In genomic region chr7:27209933-27210440, GRCh38 we compare ENCODE assay signal across 23 cellular contexts. TPM values are rescaled to one million over a fixed set of nuclear protein-coding genes. Genes with fewer than 3 reads are reported as not detected.
DNase-seq lines count a peak whose midpoint lies in the region; ATAC-seq, FAIRE-seq and TF ChIP-seq lines count a peak whose summit lies in the region.
"Had no signal": no experiment of that assay in that cellular context is flagged by ENCODE, and none has a peak within 500 bp of the region (broad histone marks: within the 10 kb centered on the region; RNA-seq: fewer than 3 reads in every experiment).

No MANE protein-coding gene starts in this region.

- no peaks in the 10 kb centered on the region for H3K9me3 ChIP-seq in K562 (replicated peaks; ENCODE audit: control insufficient read depth, insufficient read depth, low read depth, low read length)
- H3K9me3 ChIP-seq in kidney (ENCODE audit: control insufficient read depth in 1 of 2, low read length in 2 of 2): peaks cover 0 to 4% of the 10 kb centered on the region in 2 donors
- H3K9me3 ChIP-seq: mucosa of descending colon, thoracic aorta had no signal

- DNase-seq in stimulated activated naive CD8-positive, alpha-beta T cell treated with anti-CD3 and anti-CD28 coated beads, Interleukin-15, amount 100 ng/mL, for 72 hours: no peak
- no peak for DNase-seq in stimulated activated naive CD8-positive, alpha-beta T cell treated with anti-CD3 and anti-CD28 coated beads, Interleukin-15, Interleukin-2, amounts not matched to agents 100 U/mL and 50 U/mL, for 24 hours
- DNase-seq in K562 (ENCODE audit: extremely low read depth in 1 of 4, low spot score in 3 of 4) (no peak), LoVo (ENCODE audit: low spot score) (no peak), HPDE6-E6E7 (ENCODE audit: extremely low spot score) (no peak), kidney (no peak), putamen (ENCODE audit: low spot score) (no peak)
- DNase-seq in naive thymus-derived CD8-positive, alpha-beta T cell: no peak
- DNase-seq: DMS79, NCI-H2029 treated with DMSO at 0.1 percent for 48 hours, T1000 had no signal

- no peak overlapping the region for H2AFZ ChIP-seq in K562 (ENCODE audit: low read depth, low read length)

- no peak for ATAC-seq in stimulated activated naive CD8-positive, alpha-beta T cell treated with anti-CD3 and anti-CD28 coated beads, Interleukin-15, amount 100 ng/mL, for 72 hours
- ATAC-seq in stimulated activated naive CD8-positive, alpha-beta T cell treated with anti-CD3 and anti-CD28 coated beads, Interleukin-15, Interleukin-2, amounts not matched to agents 100 U/mL and 50 U/mL, for 24 hours: no peak
- peak; percentile 19; the same call in 1 of the 3 replicates for ATAC-seq in K562
- ATAC-seq in naive thymus-derived CD8-positive, alpha-beta T cell: no peak
- ATAC-seq: activated CD8-positive, alpha-beta T cell treated with anti-CD3 and anti-CD28 coated beads, Interleukin-2, amount 10 ng/mL, durations not matched to agents 7 days and 5 days had no signal

- intact Hi-C loops in K562 (cut with micrococcal nuclease) (loop anchor here (2.0 to 5.0 kb wide), 2 partner anchors 367 to 453 kb away; partner anchors contain the start of gene HIBADH), kidney (cut with DNase I) (loop anchor here (10.0 kb wide), 1 partner anchor 365 kb away; no protein-coding TSS in a partner anchor)

- no peak for TF ChIP-seq POLR2A in K562 (conservative IDR thresholded peaks at IDR 0.05)

- H3K4me1 Mint-ChIP-seq in stimulated activated naive CD8-positive, alpha-beta T cell treated with anti-CD3 and anti-CD28 coated beads, Interleukin-15, amount 100 ng/mL, for 72 hours: peaks cover 40% of the 10 kb centered on the region
- peaks cover 5 to 31% (median 15%) of the 10 kb centered on the region in 4 donors for H3K4me1 Mint-ChIP-seq in naive thymus-derived CD8-positive, alpha-beta T cell

- H3K4me2 ChIP-seq in K562 (ENCODE audit: insufficient read depth, low read length): no peak overlapping the region

- no peak for TF ChIP-seq EP300 in K562 (IDR thresholded peaks at IDR 0.05; ENCODE audit: low read length)

- H3K4me3 ChIP-seq in K562 (no peak overlapping the region), kidney (ENCODE audit: low read length in 2 of 2) (peak overlapping the region in 1 of 2 donors; percentile 32)
- H3K4me3 ChIP-seq: mucosa of descending colon had no signal

- peak overlapping the region; percentile 13 to 45 for H3K4me3 Mint-ChIP-seq in stimulated activated naive CD8-positive, alpha-beta T cell treated with anti-CD3 and anti-CD28 coated beads, Interleukin-15, amount 100 ng/mL, for 72 hours
- peak overlapping the region in 8 of 10 donors; percentile 42 to 74 (median 60) for H3K4me3 Mint-ChIP-seq in naive thymus-derived CD8-positive, alpha-beta T cell
- H3K4me3 Mint-ChIP-seq: activated CD8-positive, alpha-beta T cell treated with anti-CD3 and anti-CD28 coated beads, Interleukin-2, amount 10 ng/mL, durations not matched to agents 7 days and 5 days had no signal

- H4K20me1 ChIP-seq in K562 (replicated peaks; ENCODE audit: control insufficient read depth, insufficient read depth, low read length): peaks cover 9% of the 10 kb centered on the region; the same call in 1 of the 2 replicates

- FAIRE-seq in K562 (lab: Jason Lieb, UNC) (no peak), kidney (lab: Jason Lieb, UNC) (no peak)
- FAIRE-seq: colon, GM12891 had no signal

- 2% methylated on average over 11 of the region's 11 CpGs for WGBS in K562 (ENCODE audit: insufficient coverage, low coverage, missing lambda C conversion rate)

- no peak for TF ChIP-seq CTCF in K562 (IDR thresholded peaks at IDR 0.05 in 2 of 3, conservative IDR thresholded peaks at IDR 0.05 in 1 of 3; ENCODE audit: insufficient read depth in 2 of 3, low read depth in 1 of 3, low read length in 3 of 3)
- no peak for TF ChIP-seq CTCF in kidney (IDR thresholded peaks at IDR 0.05; ENCODE audit: borderline replicate concordance, extremely low read depth, insufficient read depth)

- H3K9me3 Mint-ChIP-seq in stimulated activated naive CD8-positive, alpha-beta T cell treated with anti-CD3 and anti-CD28 coated beads, Interleukin-15, amount 100 ng/mL, for 72 hours: no peaks in the 10 kb centered on the region
- H3K9me3 Mint-ChIP-seq in naive thymus-derived CD8-positive, alpha-beta T cell: peaks cover 0 to 8% (median 0%) of the 10 kb centered on the region in 9 donors
- H3K9me3 Mint-ChIP-seq: activated naive CD8-positive, alpha-beta T cell treated with anti-CD3 and anti-CD28 coated beads, Interleukin-2, amount 10 ng/mL, durations not matched to agents 7 days and 5 days; CD4-positive, CD25-positive, alpha-beta regulatory T cell had no signal

- H3K27ac Mint-ChIP-seq in stimulated activated naive CD8-positive, alpha-beta T cell treated with anti-CD3 and anti-CD28 coated beads, Interleukin-15, amount 100 ng/mL, for 72 hours: no peak overlapping the region
- no peak overlapping the region for H3K27ac Mint-ChIP-seq in naive thymus-derived CD8-positive, alpha-beta T cell
- H3K27ac Mint-ChIP-seq: activated CD8-positive, alpha-beta T cell treated with anti-CD3 and anti-CD28 coated beads, Interleukin-2, amount 10 ng/mL, durations not matched to agents 7 days and 5 days; activated naive CD8-positive, alpha-beta T cell treated with anti-CD3 and anti-CD28 coated beads, Interleukin-2, amount 10 ng/mL, durations not matched to agents 7 days and 5 days; CD4-positive, CD25-positive, alpha-beta regulatory T cell had no signal

- H3K79me2 ChIP-seq in K562 (ENCODE audit: control insufficient read depth, insufficient read depth, low read length): no peaks in the 10 kb centered on the region

- in situ Hi-C loops in K562 (cut with MboI): loop anchor here (10.0 kb wide), 2 partner anchors 365 to 565 kb away; no protein-coding TSS in a partner anchor

- H3K27ac ChIP-seq in K562 (ENCODE audit: extremely low read depth, low read depth, low read length): no peak overlapping the region
- H3K27ac ChIP-seq in kidney (ENCODE audit: low read depth in 2 of 2, low read length in 2 of 2): no peak overlapping the region
- H3K27ac ChIP-seq: brain microvascular endothelial cell, thoracic aorta had no signal

- H3K36me3 Mint-ChIP-seq in naive thymus-derived CD8-positive, alpha-beta T cell: no peaks in the 10 kb centered on the region
- H3K36me3 Mint-ChIP-seq: activated naive CD8-positive, alpha-beta T cell treated with anti-CD3 and anti-CD28 coated beads, Interleukin-2, amount 10 ng/mL, durations not matched to agents 7 days and 5 days had no signal

- CTCF ChIA-PET in K562 (lab: Yijun Ruan, JAX; ENCODE audit: low intra/inter-chr PET ratio): no interaction called here

- peaks cover 100% of the 10 kb centered on the region for H3K27me3 Mint-ChIP-seq in stimulated activated naive CD8-positive, alpha-beta T cell treated with anti-CD3 and anti-CD28 coated beads, Interleukin-15, amount 100 ng/mL, for 72 hours
- peaks cover 61 to 98% (median 85%) of the 10 kb centered on the region in 5 donors for H3K27me3 Mint-ChIP-seq in naive thymus-derived CD8-positive, alpha-beta T cell

- peaks cover 0 to 20% of the 10 kb centered on the region in 2 experiments; a peak in 2 of 5 replicates for H3K4me1 ChIP-seq in K562 (replicated peaks in 1 of 2; ENCODE audit: control insufficient read depth in 2 of 2, insufficient read depth in 2 of 2, low read length in 2 of 2)
- peaks cover under 1 to 6% of the 10 kb centered on the region in 2 donors for H3K4me1 ChIP-seq in kidney (ENCODE audit: control insufficient read depth in 1 of 2, insufficient read depth in 1 of 2, low read depth in 1 of 2, low read length in 2 of 2)

- no peak for TF ChIP-seq RAD21 in K562 (CRISPR knock-in tag; conservative IDR thresholded peaks at IDR 0.05 in 1 of 2, IDR thresholded peaks at IDR 0.05 in 1 of 2)

- H3K9ac ChIP-seq in K562 (ENCODE audit: insufficient read depth in 1 of 2, low read depth in 2 of 2, low read length in 2 of 2) (no peak overlapping the region), kidney (ENCODE audit: low read length in 2 of 2) (no peak overlapping the region)

- H3K27me3 ChIP-seq in K562 (ENCODE audit: control insufficient read depth in 2 of 2, insufficient read depth in 2 of 2, low read length in 2 of 2): peaks cover 45 to 71% of the 10 kb centered on the region in 2 experiments

- no TSS peak for BruUV-seq in K562 (replicated peaks; lab: Mats Ljungman, UMichigan)

- H3K9me1 ChIP-seq in K562 (ENCODE audit: control insufficient read depth, insufficient read depth, low read length): no peaks in the 10 kb centered on the region

- H3K36me3 ChIP-seq in K562 (ENCODE audit: control insufficient read depth, insufficient read depth, low read length) (no peaks in the 10 kb centered on the region), kidney (ENCODE audit: control insufficient read depth in 1 of 2, insufficient read depth in 2 of 2, low read length in 2 of 2) (no peaks in the 10 kb centered on the region)
- H3K36me3 ChIP-seq: brain microvascular endothelial cell, thoracic aorta had no signal

- POLR2A ChIA-PET in K562 (lab: Yijun Ruan, JAX): interaction anchor here (0.6 to 0.7 kb wide), 3 partner anchors 33 to 217 kb away, joined by 3 to 4 read pairs (median 3); no protein-coding TSS in a partner anchor
- POLR2A ChIA-PET in naive thymus-derived CD8-positive, alpha-beta T cell (lab: Charles Lee): no interaction called here

RNA-seq across cellular contexts. Expression of gene HOXA13, which starts 10.1 kb away (rescaled TPM):
- total RNA-seq in K562 (2011; cell fraction: chromatin; rRNA removed; ENCODE audit: low replicate concordance): not detected in 2 replicates
- not detected in 2 replicates for total RNA-seq in K562 (2011; cell fraction: nucleolus; rRNA removed)
- total RNA-seq in K562 (2011; cell fraction: nucleoplasm; rRNA removed): not detected in 2 replicates
- total RNA-seq in K562 (2014; rRNA removed): not detected in 2 replicates
- total RNA-seq in K562 (2014; rRNA removed; fragmentation: Illumina TruSeq; extraction: Trizol): not detected in 2 replicates
- not detected in 2 replicates for total RNA-seq in K562 (2015; rRNA removed; fragmentation: Illumina TruSeq; extraction: Trizol)
- total RNA-seq in K562 (2021): not detected in 2 replicates
- polyA plus RNA-seq in K562 (2011; rRNA removed): not detected in 2 replicates
- not detected in 2 replicates for polyA plus RNA-seq in K562 (2011; cell fraction: cytosol; rRNA removed)
- polyA plus RNA-seq in K562 (2011; cell fraction: nucleus; rRNA removed): not detected in 2 replicates
- polyA plus RNA-seq in K562 (2012): not detected in 2 replicates
- polyA plus RNA-seq in K562 (2014; fragmentation: Illumina TruSeq; extraction: Trizol): not detected in 2 replicates
- polyA plus RNA-seq in K562 (2014; fragmentation: Nextera tagmentation; extraction: Ambion mirVana): not detected
- not detected in 2 replicates for polyA plus RNA-seq in K562 (2014; rRNA removed)
- polyA minus RNA-seq in K562 (2011; rRNA and poly(A)+ RNA removed): not detected in 2 replicates
- polyA minus RNA-seq in K562 (2011; cell fraction: cytosol; rRNA and poly(A)+ RNA removed): not detected in 2 replicates
- not detected in 2 replicates for polyA minus RNA-seq in K562 (2011; cell fraction: nucleus; rRNA and poly(A)+ RNA removed)
- total RNA-seq in naive thymus-derived CD8-positive, alpha-beta T cell: not detected
- polyA plus RNA-seq in naive thymus-derived CD8-positive, alpha-beta T cell: not detected
- total RNA-seq in kidney: 0.44 TPM
- 0.17 TPM for polyA plus RNA-seq in kidney (ENCODE audit: insufficient read depth, low read depth, low replicate concordance)
- total RNA-seq: activated CD8-positive, alpha-beta T cell treated with anti-CD3 and anti-CD28 coated beads, Interleukin-2, amount 10 ng/mL, durations not matched to agents 7 days and 5 days; activated naive CD8-positive, alpha-beta T cell treated with anti-CD3 and anti-CD28 coated beads, Interleukin-2, amount 10 ng/mL, durations not matched to agents 7 days and 5 days; CD4-positive, CD25-positive, alpha-beta regulatory T cell; H1; omental fat pad had no signal
- polyA plus RNA-seq: CD4-positive, CD25-positive, alpha-beta regulatory T cell; H1 had no signal

RNA-seq across cellular contexts. Expression of gene HOXA11, which starts 25.0 kb away (rescaled TPM):
- total RNA-seq in K562 (2011; cell fraction: chromatin; rRNA removed; ENCODE audit: low replicate concordance): not detected in 2 replicates
- not detected in 2 replicates for total RNA-seq in K562 (2011; cell fraction: nucleolus; rRNA removed)
- not detected in 2 replicates for total RNA-seq in K562 (2011; cell fraction: nucleoplasm; rRNA removed)
- not detected in 2 replicates for total RNA-seq in K562 (2014; rRNA removed)
- total RNA-seq in K562 (2014; rRNA removed; fragmentation: Illumina TruSeq; extraction: Trizol): not detected in 2 replicates
- not detected in 2 replicates for total RNA-seq in K562 (2015; rRNA removed; fragmentation: Illumina TruSeq; extraction: Trizol)
- not detected in 2 replicates for total RNA-seq in K562 (2021)
- not detected in 2 replicates for polyA plus RNA-seq in K562 (2011; rRNA removed)
- not detected in 2 replicates for polyA plus RNA-seq in K562 (2011; cell fraction: cytosol; rRNA removed)
- polyA plus RNA-seq in K562 (2011; cell fraction: nucleus; rRNA removed): not detected in 2 replicates
- not detected in 2 replicates for polyA plus RNA-seq in K562 (2012)
- polyA plus RNA-seq in K562 (2014; fragmentation: Illumina TruSeq; extraction: Trizol): not detected in 2 replicates
- not detected for polyA plus RNA-seq in K562 (2014; fragmentation: Nextera tagmentation; extraction: Ambion mirVana)
- not detected in 2 replicates for polyA plus RNA-seq in K562 (2014; rRNA removed)
- not detected in 2 replicates for polyA minus RNA-seq in K562 (2011; rRNA and poly(A)+ RNA removed)
- not detected in 2 replicates for polyA minus RNA-seq in K562 (2011; cell fraction: cytosol; rRNA and poly(A)+ RNA removed)
- polyA minus RNA-seq in K562 (2011; cell fraction: nucleus; rRNA and poly(A)+ RNA removed): not detected in 2 replicates
- not detected for total RNA-seq in naive thymus-derived CD8-positive, alpha-beta T cell
- polyA plus RNA-seq in naive thymus-derived CD8-positive, alpha-beta T cell: not detected
- 5.2 TPM for total RNA-seq in kidney
- polyA plus RNA-seq in kidney (ENCODE audit: insufficient read depth, low read depth, low replicate concordance): 5.5 TPM
- total RNA-seq: activated CD8-positive, alpha-beta T cell treated with anti-CD3 and anti-CD28 coated beads, Interleukin-2, amount 10 ng/mL, durations not matched to agents 7 days and 5 days; activated naive CD8-positive, alpha-beta T cell treated with anti-CD3 and anti-CD28 coated beads, Interleukin-2, amount 10 ng/mL, durations not matched to agents 7 days and 5 days; CD4-positive, CD25-positive, alpha-beta regulatory T cell; H1; HT1080; omental fat pad had no signal
- polyA plus RNA-seq: CD4-positive, CD25-positive, alpha-beta regulatory T cell; H1 had no signal

RNA-seq across cellular contexts. Expression of gene EVX1, which starts 32.6 kb away (rescaled TPM):
- total RNA-seq in K562 (2011; cell fraction: chromatin; rRNA removed; ENCODE audit: low replicate concordance): not detected in 2 replicates
- not detected in 2 replicates for total RNA-seq in K562 (2011; cell fraction: nucleolus; rRNA removed)
- total RNA-seq in K562 (2011; cell fraction: nucleoplasm; rRNA removed): not detected in 2 replicates
- total RNA-seq in K562 (2014; rRNA removed) (not detected in 2 replicates), K562 (2014; rRNA removed; fragmentation: Illumina TruSeq; extraction: Trizol) (not detected in 2 replicates), K562 (2015; rRNA removed; fragmentation: Illumina TruSeq; extraction: Trizol) (not detected in 2 replicates), K562 (2021) (not detected in 2 replicates), kidney (not detected)
- polyA plus RNA-seq in K562 (2011; rRNA removed) (not detected in 2 replicates), K562 (2014; fragmentation: Illumina TruSeq; extraction: Trizol) (not detected in 2 replicates), K562 (2014; fragmentation: Nextera tagmentation; extraction: Ambion mirVana) (not detected), K562 (2014; rRNA removed) (not detected in 2 replicates), kidney (ENCODE audit: insufficient read depth, low read depth, low replicate concordance) (0.62 TPM)
- polyA plus RNA-seq in K562 (2011; cell fraction: cytosol; rRNA removed): not detected in 2 replicates
- polyA plus RNA-seq in K562 (2011; cell fraction: nucleus; rRNA removed): not detected in 2 replicates
- polyA plus RNA-seq in K562 (2012): not detected in 2 replicates
- not detected in 2 replicates for polyA minus RNA-seq in K562 (2011; rRNA and poly(A)+ RNA removed)
- polyA minus RNA-seq in K562 (2011; cell fraction: cytosol; rRNA and poly(A)+ RNA removed): not detected in 2 replicates
- polyA minus RNA-seq in K562 (2011; cell fraction: nucleus; rRNA and poly(A)+ RNA removed): not detected in 2 replicates
- not detected for total RNA-seq in naive thymus-derived CD8-positive, alpha-beta T cell
- polyA plus RNA-seq in naive thymus-derived CD8-positive, alpha-beta T cell: not detected
- total RNA-seq: activated CD8-positive, alpha-beta T cell treated with anti-CD3 and anti-CD28 coated beads, Interleukin-2, amount 10 ng/mL, durations not matched to agents 7 days and 5 days; activated naive CD8-positive, alpha-beta T cell treated with anti-CD3 and anti-CD28 coated beads, Interleukin-2, amount 10 ng/mL, durations not matched to agents 7 days and 5 days; CD4-positive, CD25-positive, alpha-beta regulatory T cell; H1; HT1080; LHCN-M2; omental fat pad; thoracic aorta had no signal
- polyA plus RNA-seq: CD4-positive, CD25-positive, alpha-beta regulatory T cell; H1 had no signal

RNA-seq across cellular contexts. Expression of gene HOXA10, which starts 35.9 kb away (rescaled TPM):
- total RNA-seq in K562 (2011; cell fraction: chromatin; rRNA removed; ENCODE audit: low replicate concordance): not detected in 2 replicates
- not detected in 2 replicates for total RNA-seq in K562 (2011; cell fraction: nucleolus; rRNA removed)
- total RNA-seq in K562 (2011; cell fraction: nucleoplasm; rRNA removed): not detected in 2 replicates
- total RNA-seq in K562 (2014; rRNA removed) (not detected in 2 replicates), K562 (2014; rRNA removed; fragmentation: Illumina TruSeq; extraction: Trizol) (not detected in 2 replicates), K562 (2015; rRNA removed; fragmentation: Illumina TruSeq; extraction: Trizol) (not detected in 2 replicates), K562 (2021) (not detected in 2 replicates), kidney (16.3 TPM)
- polyA plus RNA-seq in K562 (2011; rRNA removed) (not detected in 2 replicates), K562 (2014; fragmentation: Illumina TruSeq; extraction: Trizol) (not detected in 2 replicates), K562 (2014; fragmentation: Nextera tagmentation; extraction: Ambion mirVana) (not detected), K562 (2014; rRNA removed) (not detected in 2 replicates), kidney (ENCODE audit: insufficient read depth, low read depth, low replicate concordance) (17.9 TPM)
- not detected in 2 replicates for polyA plus RNA-seq in K562 (2011; cell fraction: cytosol; rRNA removed)
- polyA plus RNA-seq in K562 (2011; cell fraction: nucleus; rRNA removed): not detected in 2 replicates
- polyA plus RNA-seq in K562 (2012): not detected in 2 replicates
- polyA minus RNA-seq in K562 (2011; rRNA and poly(A)+ RNA removed): not detected in 2 replicates
- polyA minus RNA-seq in K562 (2011; cell fraction: cytosol; rRNA and poly(A)+ RNA removed): not detected in 2 replicates
- not detected in 2 replicates for polyA minus RNA-seq in K562 (2011; cell fraction: nucleus; rRNA and poly(A)+ RNA removed)
- not detected for total RNA-seq in naive thymus-derived CD8-positive, alpha-beta T cell
- polyA plus RNA-seq in naive thymus-derived CD8-positive, alpha-beta T cell: under 1 TPM in 1 of 3 donors, not detected in 2; 0.19 TPM
- total RNA-seq: activated CD8-positive, alpha-beta T cell treated with anti-CD3 and anti-CD28 coated beads, Interleukin-2, amount 10 ng/mL, durations not matched to agents 7 days and 5 days; activated naive CD8-positive, alpha-beta T cell treated with anti-CD3 and anti-CD28 coated beads, Interleukin-2, amount 10 ng/mL, durations not matched to agents 7 days and 5 days; H1 had no signal
- polyA plus RNA-seq: CD4-positive, CD25-positive, alpha-beta regulatory T cell; H1 had no signal

RNA-seq across cellular contexts. Expression of gene HOXA9, which starts 44.6 kb away (rescaled TPM):
- not detected in 2 replicates for total RNA-seq in K562 (2011; cell fraction: chromatin; rRNA removed; ENCODE audit: low replicate concordance)
- total RNA-seq in K562 (2011; cell fraction: nucleolus; rRNA removed): not detected in 2 replicates
- not detected in 2 replicates for total RNA-seq in K562 (2011; cell fraction: nucleoplasm; rRNA removed)
- not detected in 2 replicates for total RNA-seq in K562 (2014; rRNA removed)
- total RNA-seq in K562 (2014; rRNA removed; fragmentation: Illumina TruSeq; extraction: Trizol): not detected in 2 replicates
- not detected in 2 replicates for total RNA-seq in K562 (2015; rRNA removed; fragmentation: Illumina TruSeq; extraction: Trizol)
- not detected in 2 replicates for total RNA-seq in K562 (2021)
- not detected in 2 replicates for polyA plus RNA-seq in K562 (2011; rRNA removed)
- not detected in 2 replicates for polyA plus RNA-seq in K562 (2011; cell fraction: cytosol; rRNA removed)
- polyA plus RNA-seq in K562 (2011; cell fraction: nucleus; rRNA removed): not detected in 2 replicates
- polyA plus RNA-seq in K562 (2012): not detected in 2 replicates
- not detected in 2 replicates for polyA plus RNA-seq in K562 (2014; fragmentation: Illumina TruSeq; extraction: Trizol)
- not detected for polyA plus RNA-seq in K562 (2014; fragmentation: Nextera tagmentation; extraction: Ambion mirVana)
- polyA plus RNA-seq in K562 (2014; rRNA removed): not detected in 2 replicates
- polyA minus RNA-seq in K562 (2011; rRNA and poly(A)+ RNA removed): not detected in 2 replicates
- not detected in 2 replicates for polyA minus RNA-seq in K562 (2011; cell fraction: cytosol; rRNA and poly(A)+ RNA removed)
- not detected in 2 replicates for polyA minus RNA-seq in K562 (2011; cell fraction: nucleus; rRNA and poly(A)+ RNA removed)
- total RNA-seq in naive thymus-derived CD8-positive, alpha-beta T cell: not detected
- under 1 TPM in 1 of 3 donors, not detected in 2; 0.16 TPM for polyA plus RNA-seq in naive thymus-derived CD8-positive, alpha-beta T cell
- total RNA-seq in kidney: 36.8 TPM
- 36.7 TPM for polyA plus RNA-seq in kidney (ENCODE audit: insufficient read depth, low read depth, low replicate concordance)
- total RNA-seq: activated CD8-positive, alpha-beta T cell treated with anti-CD3 and anti-CD28 coated beads, Interleukin-2, amount 10 ng/mL, durations not matched to agents 7 days and 5 days; activated naive CD8-positive, alpha-beta T cell treated with anti-CD3 and anti-CD28 coated beads, Interleukin-2, amount 10 ng/mL, durations not matched to agents 7 days and 5 days; H1; thoracic aorta had no signal
- polyA plus RNA-seq: H1 had no signal
